ENCODE assay signal across 7 cellular contexts in the genomic region with DNA sequence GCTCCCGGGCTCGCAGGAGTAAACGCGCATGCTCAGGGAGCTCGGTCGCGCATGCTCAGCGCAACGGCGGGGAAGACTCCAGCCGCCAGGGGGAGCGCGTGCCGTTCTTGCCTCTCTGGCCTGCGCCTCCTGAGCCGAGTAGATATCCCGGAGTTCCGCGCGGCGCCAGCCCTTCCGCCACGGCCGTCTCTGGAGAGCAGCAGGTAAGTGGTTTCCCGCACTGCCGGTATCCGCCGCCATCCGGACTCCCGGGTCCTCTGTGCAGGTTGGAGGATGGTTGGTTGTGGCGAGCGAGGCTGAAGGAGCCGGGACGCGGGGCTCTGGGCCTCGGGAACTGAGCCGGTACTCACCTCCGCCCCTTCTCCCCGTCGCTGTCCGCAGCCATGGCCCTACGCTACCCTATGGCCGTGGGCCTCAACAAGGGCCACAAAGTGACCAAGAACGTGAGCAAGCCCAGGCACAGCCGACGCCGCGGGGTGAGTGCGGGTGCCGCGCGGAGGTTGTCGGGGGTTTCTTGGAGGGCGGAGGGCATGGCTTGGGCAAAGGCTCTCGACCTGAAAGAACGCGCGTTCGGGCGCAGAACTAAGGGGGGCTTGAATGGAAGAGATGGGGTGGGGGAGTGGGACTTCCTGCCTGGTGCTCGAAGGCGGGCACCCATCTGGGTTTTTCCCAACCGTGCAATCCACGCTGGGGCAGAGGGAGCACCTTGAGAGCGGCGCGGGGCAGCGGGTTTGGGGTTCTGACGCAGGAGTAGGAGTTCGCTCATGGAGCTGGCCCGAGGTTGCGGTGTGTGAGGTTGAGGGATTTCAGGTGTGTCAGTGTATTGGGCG. TPM values are rescaled to one million over a fixed set of nuclear protein-coding genes. Genes with fewer than 3 reads are reported as not detected.
DNase-seq lines count a peak whose midpoint lies in the region; ATAC-seq and TF ChIP-seq lines count a peak whose summit lies in the region.

A gene (plus strand): TSS at position 171 of the 830 bp plus-strand sequence. CDS start 213 bp downstream, at position 384.

- H3K9ac ChIP-seq in skeletal muscle tissue (ENCODE audit: low read depth in 1 of 3, low read length in 3 of 3), result peak within 1 kb of the TSS; percentile 83 to 91 (median 90)

- H3K9me3 ChIP-seq in breast epithelium (no peaks in the 10 kb centered on the region), iPS-18c (ENCODE audit: control insufficient read depth, insufficient read depth, low read length) (peaks cover 2% of the 10 kb centered on the region), skeletal muscle tissue (ENCODE audit: control insufficient read depth in 3 of 3, low read length in 3 of 3) (no peaks in the 10 kb centered on the region)

- TF ChIP-seq POLR2A in breast epithelium (IDR thresholded peaks at IDR 0.05), result peak; percentile 82

- intact Hi-C loops in breast epithelium (cut with DNase I; ENCODE audit: low total_unique reads), result loop anchor here (10.0 kb wide), 1 partner anchor 1054 kb away; no protein-coding TSS in a partner anchor

- H3K36me3 ChIP-seq in breast epithelium (peaks cover 8% of the 10 kb centered on the region), skeletal muscle tissue (ENCODE audit: control insufficient read depth in 3 of 3, insufficient read depth in 3 of 3, low read length in 3 of 3) (peaks cover 29 to 34% (median 32%) of the 10 kb centered on the region in 3 donors)

- ATAC-seq in GM18502 (IDR thresholded peaks at IDR 0.05; ENCODE audit: poor library complexity, unreplicated experiment) (peak; percentile 47), HG03095 (IDR thresholded peaks at IDR 0.05; ENCODE audit: unreplicated experiment) (peak; percentile 36)

- H3K27ac ChIP-seq in VCaP (peak within 1 kb of the TSS; percentile 84), breast epithelium (peak within 1 kb of the TSS; percentile 97), skeletal muscle tissue (ENCODE audit: low read depth, low read length) (peak within 1 kb of the TSS; percentile 89)

- H3K4me1 ChIP-seq in breast epithelium, result peaks cover 7 to 8% of the 10 kb centered on the region in 2 donors
- H3K4me1 ChIP-seq in skeletal muscle tissue (ENCODE audit: control insufficient read depth in 3 of 3, insufficient read depth in 3 of 3, low read length in 3 of 3), result peaks cover 22 to 46% (median 31%) of the 10 kb centered on the region in 3 donors

- H3K4me3 ChIP-seq in breast epithelium (peak within 1 kb of the TSS; percentile 81 to 99 (median 85)), iPS-18c (ENCODE audit: insufficient read depth, low read depth, low read length) (peak within 1 kb of the TSS; percentile 98), skeletal muscle tissue (ENCODE audit: low read length in 3 of 3) (peak within 1 kb of the TSS; percentile 80 to 96 (median 93))

- peak; percentile 97 for DNase-seq in NCI-H2196 (lab: John Stamatoyannopoulos, UW; ENCODE audit: unreplicated experiment)
- peak; percentile 97 to 99 for DNase-seq in breast epithelium (ENCODE audit: low spot score in 2 of 2)

- H3K27me3 ChIP-seq in breast epithelium, result no peaks in the 10 kb centered on the region
- H3K27me3 ChIP-seq in skeletal muscle tissue (ENCODE audit: control insufficient read depth in 3 of 3, insufficient read depth in 3 of 3, low read length in 3 of 3), result no peaks in the 10 kb centered on the region

- TF ChIP-seq CTCF in VCaP (conservative IDR thresholded peaks at IDR 0.05), result peak; percentile 90
- peak; percentile 97 to 99 (median 98) for TF ChIP-seq CTCF in breast epithelium (IDR thresholded peaks at IDR 0.05)

RNA-seq across cellular contexts. Expression of the gene that starts here (rescaled TPM):
- total RNA-seq in breast epithelium (1,000 to 10,000 TPM in 1 of 3 donors, 100 to 1,000 TPM in 2; 687 to 1,274 (median 863) TPM), skeletal muscle tissue (634 TPM)

Comparison
In these comparisons a context has a peak if more than half of its experiments do, and no peak if none do; other contexts are left out.
1. Peak in every context shown above with its lines: DNase-seq, ATAC-seq, H3K4me3 ChIP-seq and H3K27ac ChIP-seq.